ENCODE assay signal across 8 cellular contexts in genomic region chr6:24766685-24767462, GRCh38. TPM values are rescaled to one million over a fixed set of nuclear protein-coding genes. Genes with fewer than 3 reads are reported as not detected.
A peak's percentile ranks its signal among the peaks of the same experiment; 100 is the strongest.
DNase-seq lines count a peak whose midpoint lies in the region; ATAC-seq and TF ChIP-seq lines count a peak whose summit lies in the region.

No MANE protein-coding gene starts in this region.

- H3K27me3 Mint-ChIP-seq in MCF 10A (ENCODE audit: insufficient read depth, unreplicated experiment) (no peaks in the 10 kb centered on the region), memory B cell (no peaks in the 10 kb centered on the region)

- H3K4me3 Mint-ChIP-seq in MCF 10A (ENCODE audit: unreplicated experiment), result no peak overlapping the region
- no peak overlapping the region for H3K4me3 Mint-ChIP-seq in memory B cell

- CTCF ChIA-PET in MCF 10A (lab: Yijun Ruan, JAX), result interaction anchor here (0.5 to 3.8 kb wide), 23 partner anchors 13 to 879 kb away, joined by 3 to 14 read pairs (median 4); partner anchors contain the start of gene C6orf62

- H3K4me1 Mint-ChIP-seq in MCF 10A (ENCODE audit: insufficient read depth, unreplicated experiment), result peaks cover 11% of the 10 kb centered on the region
- peaks cover 1% of the 10 kb centered on the region for H3K4me1 Mint-ChIP-seq in memory B cell

- no peaks in the 10 kb centered on the region for H3K36me3 Mint-ChIP-seq in MCF 10A (ENCODE audit: insufficient read depth, unreplicated experiment)
- H3K36me3 Mint-ChIP-seq in memory B cell, result no peaks in the 10 kb centered on the region

- peak; percentile 58 for TF ChIP-seq CTCF in MCF 10A (IDR thresholded peaks at IDR 0.05; ENCODE audit: unreplicated experiment)

- POLR2A ChIA-PET in MCF 10A (lab: Yijun Ruan, JAX), result interaction anchor here (0.7 to 5.3 kb wide), 6 partner anchors 9 to 185 kb away, joined by 3 to 25 read pairs (median 4); partner anchors contain the start of gene C6orf62

- H3K27ac Mint-ChIP-seq in MCF 10A (ENCODE audit: low read depth, unreplicated experiment) (no peak overlapping the region), memory B cell (no peak overlapping the region)

- ATAC-seq in GM18511 (IDR thresholded peaks at IDR 0.05; ENCODE audit: unreplicated experiment) (peak; percentile 80), memory B cell (ENCODE audit: low read depth) (peak; percentile 69), GM19467 (IDR thresholded peaks at IDR 0.05; ENCODE audit: unreplicated experiment) (no peak)

- intact Hi-C loops in MCF 10A (cut with micrococcal nuclease), result loop anchor here (1.0 to 2.0 kb wide), 5 partner anchors 48 to 336 kb away; partner anchors contain the start of gene C6orf62

- H3K9me3 Mint-ChIP-seq in MCF 10A (ENCODE audit: unreplicated experiment) (no peaks in the 10 kb centered on the region), memory B cell (no peaks in the 10 kb centered on the region)

- no TSS peak for BruUV-seq in MCF 10A (replicated peaks; lab: Mats Ljungman, UMichigan)

- DNase-seq in Ammon's horn (ENCODE audit: low spot score) (peak; percentile 22), NCI-H1105 treated with DMSO at 0.1 percent for 48 hours (lab: John Stamatoyannopoulos, UW) (peak; percentile 22), MCF 10A (ENCODE audit: unreplicated experiment) (peak; percentile 45), memory B cell (ENCODE audit: low spot score in 2 of 2) (no peak)
- no peak for DNase-seq in stimulated activated CD4-positive, alpha-beta T cell treated with anti-CD3 and anti-CD28 coated beads, Interleukin-2, amount 100 ng/mL, for 24 hours
- no peak for DNase-seq in activated naive CD4-positive, alpha-beta T cell treated with anti-CD3 and anti-CD28 coated beads, Interleukin-2, amount 50 U/mL, for 16 hours

RNA-seq across cellular contexts. Expression of gene GMNN, which starts 7.9 kb away (rescaled TPM):
- 12.5 and 22.4 TPM in 2 replicates for total RNA-seq in MCF 10A (2022)

RNA-seq across cellular contexts. Expression of gene ARMH2, which starts 31.8 kb away (rescaled TPM):
- not detected in 2 replicates for total RNA-seq in MCF 10A (2022)

RNA-seq across cellular contexts. Expression of gene C6orf62, which starts 47.9 kb away (rescaled TPM):
- total RNA-seq in MCF 10A (2022), result 96.2 and 101 TPM in 2 replicates

Comparison
In these comparisons a context has a peak if more than half of its experiments do, and no peak if none do; other contexts are left out.
1. DNase-seq: peak in Ammon's horn (single experiment), NCI-H1105 treated with DMSO at 0.1 percent for 48 hours (single experiment) and MCF 10A (single experiment); none in memory B cell (0 of 2), stimulated activated CD4-positive, alpha-beta T cell treated with anti-CD3 and anti-CD28 coated beads, Interleukin-2, amount 100 ng/mL, for 24 hours (0 of 2) and activated naive CD4-positive, alpha-beta T cell treated with anti-CD3 and anti-CD28 coated beads, Interleukin-2, amount 50 U/mL, for 16 hours (single experiment).